ENCODE assay signal across 8 cellular contexts in genomic region chr2:161160226-161161073, GRCh38. TPM values are rescaled to one million over a fixed set of nuclear protein-coding genes. Genes with fewer than 3 reads are reported as not detected.
DNase-seq lines count a peak whose midpoint lies in the region; ATAC-seq, FAIRE-seq and TF ChIP-seq lines count a peak whose summit lies in the region.

Gene TANK, plus strand, starts transcription at chr2:161160428. Its CDS starts 19,235 bp downstream, at chr2:161179663.

- peaks cover 41% of the 10 kb centered on the region for H3K79me2 ChIP-seq in keratinocyte (ENCODE audit: control insufficient read depth, insufficient read depth, low read length)

- H3K4me3 ChIP-seq in AG09309 (ENCODE audit: control insufficient read depth, low read depth, low read length) (peak within 1 kb of the TSS; percentile 97), keratinocyte (ENCODE audit: control insufficient read depth in 2 of 3, extremely low read depth in 1 of 3, insufficient read depth in 2 of 3, low read depth in 1 of 3, low read length in 3 of 3) (peak within 1 kb of the TSS; percentile 61 to 95 (median 92))

- peak; percentile 76 for FAIRE-seq in keratinocyte (lab: Jason Lieb, UNC)

- dilution Hi-C loops in keratinocyte (cut with MboI; ENCODE audit: extremely low pct_ligation_motif_present, low sequenced_read_pairs): no loop called here

- no peaks in the 10 kb centered on the region for H3K27me3 ChIP-seq in keratinocyte (ENCODE audit: control insufficient read depth, extremely low read depth, insufficient read depth, low read length)

- H3K4me2 ChIP-seq in keratinocyte (ENCODE audit: control insufficient read depth, extremely low read depth, insufficient read depth, low read depth, low read length): peak within 1 kb of the TSS; percentile 90

- DNase-seq in AG09309 (ENCODE audit: low read depth) (peak; percentile 96), NCI-H446 treated with DMSO at 0.1 percent for 48 hours (lab: John Stamatoyannopoulos, UW) (peak; percentile 83), cerebellar cortex (ENCODE audit: low spot score) (peak; percentile 94), keratinocyte (ENCODE audit: low read depth, low spot score) (peak; percentile 63)
- peak; percentile 76 to 78 for DNase-seq in stimulated activated CD4-positive, alpha-beta T cell treated with anti-CD3 and anti-CD28 coated beads, Interleukin-15, amount 100 ng/mL, for 1 hour (ENCODE audit: low read depth in 1 of 2, low spot score in 1 of 2)

- no peaks in the 10 kb centered on the region for H4K20me1 ChIP-seq in keratinocyte (ENCODE audit: control insufficient read depth, extremely low read depth, insufficient read depth, low read length)

- peaks cover 1 to 14% of the 10 kb centered on the region in 2 experiments for H3K36me3 ChIP-seq in keratinocyte (ENCODE audit: control insufficient read depth in 2 of 2, extremely low read depth in 1 of 2, insufficient read depth in 2 of 2, low read length in 2 of 2)

- peak; percentile 91 for ATAC-seq in GM19023 (IDR thresholded peaks at IDR 0.05; ENCODE audit: unreplicated experiment)
- ATAC-seq in HG03280 (IDR thresholded peaks at IDR 0.05; ENCODE audit: unreplicated experiment): peak; percentile 87
- peak; percentile 95 to 97 for ATAC-seq in activated CD4-positive, CD25-positive, alpha-beta regulatory T cell treated with anti-CD3 and anti-CD28 coated beads, Interleukin-2, amount 50 U/mL, for 24 hours

- H3K4me1 ChIP-seq in keratinocyte (ENCODE audit: control insufficient read depth, extremely low read depth, insufficient read depth, low read length): peaks cover 20% of the 10 kb centered on the region

- TF ChIP-seq CTCF in AG09309 (IDR thresholded peaks at IDR 0.05; ENCODE audit: control insufficient read depth, insufficient read depth, low read depth, low read length, missing control alignments) (peak; percentile 0), keratinocyte (optimal IDR thresholded peaks at IDR 0.05 in 1 of 3, IDR thresholded peaks at IDR 0.05 in 1 of 3, conservative IDR thresholded peaks at IDR 0.05 in 1 of 3; ENCODE audit: extremely low read depth in 1 of 3, insufficient read depth in 2 of 3, low read length in 3 of 3) (no peak)

- H2AFZ ChIP-seq in keratinocyte (ENCODE audit: control insufficient read depth, low read length): peak within 1 kb of the TSS; percentile 83

- peak within 1 kb of the TSS; percentile 98 for H3K27ac ChIP-seq in keratinocyte (ENCODE audit: control insufficient read depth, insufficient read depth, low read length)

- H3K9me1 ChIP-seq in keratinocyte (ENCODE audit: control insufficient read depth, extremely low read depth, insufficient read depth, low read length): no peaks in the 10 kb centered on the region

- no peaks in the 10 kb centered on the region for H3K9me3 ChIP-seq in keratinocyte (ENCODE audit: control insufficient read depth, low read depth, low read length)

- peak within 1 kb of the TSS; percentile 99 for H3K9ac ChIP-seq in keratinocyte (ENCODE audit: control insufficient read depth, extremely low read depth, insufficient read depth, low read length)

RNA-seq across cellular contexts. Expression of gene TANK, which starts in this region (rescaled TPM):
- polyA plus RNA-seq in keratinocyte: 33.5 to 47.2 TPM (median 40.5 TPM) in 3 replicates
- polyA plus RNA-seq in keratinocyte (2011; ENCODE audit: low read depth): 209 TPM
- 27.7 and 49.4 TPM in 2 replicates for polyA plus RNA-seq in keratinocyte (2011; cell fraction: cytosol; rRNA removed)
- 44.1 and 49.5 TPM in 2 replicates for polyA plus RNA-seq in keratinocyte (2011; cell fraction: nucleus; rRNA removed)
- 37.0 and 78.6 TPM in 2 replicates for polyA plus RNA-seq in keratinocyte (2012; ENCODE audit: low replicate concordance)
- 9.3 to 23.4 TPM (median 12.9 TPM) in 3 replicates for polyA minus RNA-seq in keratinocyte
- polyA minus RNA-seq in keratinocyte (2011; cell fraction: cytosol; rRNA and poly(A)+ RNA removed): 22.1 TPM
- 38.1 and 67.9 TPM in 2 replicates for polyA minus RNA-seq in keratinocyte (2011; cell fraction: nucleus; rRNA and poly(A)+ RNA removed)

Comparison
In these comparisons a context has a peak if more than half of its experiments do, and no peak if none do; other contexts are left out.
1. Peak in every context shown above with its lines: DNase-seq, ATAC-seq, H3K4me3 ChIP-seq and H3K27ac ChIP-seq.